8 cellular contexts compared by ENCODE assay signal in the genomic region with DNA sequence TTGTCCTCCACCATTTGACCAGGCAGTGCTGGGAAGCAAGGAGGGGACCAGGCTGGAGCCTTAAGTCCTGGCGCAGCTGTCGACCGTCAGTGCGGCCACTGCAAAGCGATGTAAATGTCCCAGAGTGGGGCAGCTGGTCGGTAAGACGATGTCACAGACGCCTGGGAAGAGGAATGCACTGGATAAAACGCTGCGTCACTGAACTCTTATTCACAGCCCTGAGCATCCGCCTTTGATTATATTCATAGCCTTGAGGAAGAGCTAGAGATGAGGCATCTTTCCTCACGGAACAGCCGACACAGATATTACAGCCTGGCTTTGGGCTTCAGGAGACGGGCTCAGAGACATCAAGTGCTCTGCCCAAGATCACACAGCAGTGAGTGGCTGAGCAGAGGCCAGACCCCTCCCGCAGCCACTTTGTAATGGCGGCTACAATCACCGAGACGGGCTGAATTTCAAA. TPM values are rescaled to one million over a fixed set of nuclear protein-coding genes. Genes with fewer than 3 reads are reported as not detected.
A peak's percentile ranks its signal among the peaks of the same experiment; 100 is the strongest.
DNase-seq lines count a peak whose midpoint lies in the region; ATAC-seq, FAIRE-seq and TF ChIP-seq lines count a peak whose summit lies in the region.

No MANE protein-coding gene starts in this region.

- no peak overlapping the region for H4K5ac ChIP-seq in H1 (ENCODE audit: insufficient read length, low read depth, low read length)

- H4K20me1 ChIP-seq in MM.1S (ENCODE audit: insufficient read depth, low read length) (no peaks in the 10 kb centered on the region), H1 (replicated peaks in 1 of 2; ENCODE audit: control insufficient read depth in 1 of 2, insufficient read depth in 2 of 2, low read length in 2 of 2) (no peaks in the 10 kb centered on the region)

- no peak overlapping the region for H3K23ac ChIP-seq in H1 (ENCODE audit: insufficient read length)

- peaks cover 37% of the 10 kb centered on the region for H3K27me3 Mint-ChIP-seq in CD4-positive, CD25-positive, alpha-beta regulatory T cell

- H3K27ac Mint-ChIP-seq in CD4-positive, CD25-positive, alpha-beta regulatory T cell: no peak overlapping the region

- no peak overlapping the region for H3K27ac ChIP-seq in CD4-positive, CD25-positive, alpha-beta regulatory T cell (ENCODE audit: insufficient read depth, low read length, poor library complexity, severe bottlenecking)
- H3K27ac ChIP-seq in MM.1S (ENCODE audit: low read length): no peak overlapping the region
- no peak overlapping the region for H3K27ac ChIP-seq in H1 (ENCODE audit: low read depth, low read length)

- H3K18ac ChIP-seq in H1 (ENCODE audit: extremely low read depth, low read length): no peak overlapping the region

- 0 out of 2 replicates have a peak overlapping the region, but pooled peaks have one; percentile 35 for H4K8ac ChIP-seq in H1 (ENCODE audit: extremely low read depth, insufficient read depth, low read length)

- H3K4me1 ChIP-seq in CD4-positive, CD25-positive, alpha-beta regulatory T cell (ENCODE audit: control insufficient read depth, insufficient read depth, low read length, poor library complexity, severe bottlenecking): peaks cover 10% of the 10 kb centered on the region
- H3K4me1 ChIP-seq in MM.1S (ENCODE audit: low read length) (peaks cover 4% of the 10 kb centered on the region; the same call in 1 of the 2 replicates), H1 (replicated peaks in 1 of 4; ENCODE audit: control insufficient read depth in 3 of 4, insufficient read depth in 4 of 4, low read length in 3 of 4) (peaks cover 0 to 2% (median under 1%) of the 10 kb centered on the region in 4 experiments; a peak in 1 of 7 replicates), neuron (ENCODE audit: insufficient read depth, low read length) (peaks cover 5% of the 10 kb centered on the region)

- no peak overlapping the region for H3K56ac ChIP-seq in H1 (replicated peaks; ENCODE audit: insufficient read length, low read depth, low read length)

- DNase-seq in CD4-positive, CD25-positive, alpha-beta regulatory T cell: no peak
- no peak for DNase-seq in MM.1S
- no peak for DNase-seq in H1 (ENCODE audit: low read depth in 1 of 2, low spot score in 2 of 2)
- DNase-seq in glomerular visceral epithelial cell (ENCODE audit: extremely low spot score): no peak
- DNase-seq in anterior cingulate cortex (lab: John Stamatoyannopoulos, UW): no peak
- DNase-seq in activated effector memory CD4-positive, alpha-beta T cell treated with Interleukin-2 at 50 U/mL for 16 hours: no peak
- no peak for DNase-seq in SIG-M5 treated with dmso at 0.1 percent for 504 hours (lab: John Stamatoyannopoulos, UW; ENCODE audit: unreplicated experiment)

- no peak overlapping the region for H3K9ac ChIP-seq in MM.1S (ENCODE audit: low read length)
- H3K9ac ChIP-seq in H1 (replicated peaks in 1 of 4; ENCODE audit: extremely low read depth in 1 of 4, low read depth in 3 of 4, low read length in 3 of 4): peak overlapping the region in 2 of 4 experiments; percentile 58 to 74; a peak in 3 of 7 replicates

- no peak overlapping the region for H3K4ac ChIP-seq in H1 (replicated peaks; ENCODE audit: insufficient read length, low read depth, low read length)

- H2AFZ ChIP-seq in MM.1S (ENCODE audit: low read length): peak overlapping the region; percentile 82; the same call in 1 of the 2 replicates
- peak overlapping the region; percentile 77; the same call in 1 of the 2 replicates for H2AFZ ChIP-seq in H1 (ENCODE audit: low read length)
- no peak overlapping the region for H2AFZ ChIP-seq in neuron (ENCODE audit: low read depth, low read length)

- H3F3A ChIP-seq in MM.1S (ENCODE audit: insufficient read depth, low read length): no peaks in the 10 kb centered on the region

- H3K9me3 ChIP-seq in CD4-positive, CD25-positive, alpha-beta regulatory T cell (ENCODE audit: control insufficient read depth in 2 of 2, low read length in 2 of 2): no peaks in the 10 kb centered on the region
- H3K9me3 ChIP-seq in MM.1S (replicated peaks; ENCODE audit: insufficient read depth, low read length) (no peaks in the 10 kb centered on the region), H1 (ENCODE audit: insufficient read depth in 2 of 2, low read depth in 1 of 2, low read length in 1 of 2) (no peaks in the 10 kb centered on the region), neuron (ENCODE audit: low read length) (no peaks in the 10 kb centered on the region)

- H3K4me2 ChIP-seq in MM.1S (ENCODE audit: low read depth, low read length) (peak overlapping the region; percentile 48; the same call in 1 of the 2 replicates), H1 (ENCODE audit: insufficient read depth in 1 of 2, low read depth in 2 of 2, low read length in 2 of 2) (peak overlapping the region; percentile 40 to 76)

- H3K14ac ChIP-seq in H1 (ENCODE audit: insufficient read length): no peak overlapping the region

- H3K4me1 Mint-ChIP-seq in CD4-positive, CD25-positive, alpha-beta regulatory T cell: peaks cover 3 to 18% (median 8%) of the 10 kb centered on the region in 4 donors

- no peaks in the 10 kb centered on the region for H3K79me2 ChIP-seq in MM.1S (ENCODE audit: low read length)
- no peaks in the 10 kb centered on the region for H3K79me2 ChIP-seq in H1 (ENCODE audit: control insufficient read depth in 1 of 2, insufficient read depth in 2 of 2, low read length in 2 of 2)

- TF ChIP-seq CTCF in MM.1S (IDR thresholded peaks at IDR 0.05; ENCODE audit: low read length): no peak
- no peak for TF ChIP-seq CTCF in H1 (IDR thresholded peaks at IDR 0.05; ENCODE audit: control extremely low read depth in 1 of 3, insufficient read depth in 1 of 3, low read depth in 1 of 3, low read length in 3 of 3)

- H3K4me3 Mint-ChIP-seq in CD4-positive, CD25-positive, alpha-beta regulatory T cell: peak overlapping the region; percentile 50 to 90 (median 84)

- H3K23me2 ChIP-seq in H1 (ENCODE audit: low read depth, low read length): peaks cover 3% of the 10 kb centered on the region; the same call in 1 of the 2 replicates

- peak overlapping the region; percentile 86 for H3K4me3 ChIP-seq in CD4-positive, CD25-positive, alpha-beta regulatory T cell (ENCODE audit: low read depth, low read length)
- no peak overlapping the region; the same call in 1 of the 2 replicates for H3K4me3 ChIP-seq in MM.1S (ENCODE audit: low read length)
- H3K4me3 ChIP-seq in H1 (ENCODE audit: extremely low read depth in 1 of 4, insufficient read depth in 2 of 4, low read depth in 3 of 4, low read length in 4 of 4): peak overlapping the region; percentile 35 to 71 (median 50); a peak in 7 of 8 replicates
- H3K4me3 ChIP-seq in neuron (ENCODE audit: low read length): peak overlapping the region; percentile 60

- TF ChIP-seq EP300 in H1 (IDR thresholded peaks at IDR 0.05; ENCODE audit: borderline replicate concordance in 1 of 2, low read depth in 2 of 2, low read length in 2 of 2): no peak

- peaks cover 5% of the 10 kb centered on the region for H3K27me3 ChIP-seq in CD4-positive, CD25-positive, alpha-beta regulatory T cell (ENCODE audit: control insufficient read depth, insufficient read depth, low read length)
- H3K27me3 ChIP-seq in MM.1S (replicated peaks; ENCODE audit: insufficient read depth, low read length) (peaks cover 13% of the 10 kb centered on the region), H1 (replicated peaks in 1 of 4; ENCODE audit: control insufficient read depth in 3 of 4, extremely low read depth in 1 of 4, insufficient read depth in 3 of 4, low read length in 3 of 4) (peaks cover 0 to 6% (median 3%) of the 10 kb centered on the region in 4 experiments; a peak in 4 of 7 replicates), neuron (ENCODE audit: insufficient read depth, low read length) (no peaks in the 10 kb centered on the region)

- no peaks in the 10 kb centered on the region for H3K79me1 ChIP-seq in H1 (ENCODE audit: low read depth, low read length)

- no peak overlapping the region; the same call in 1 of the 2 replicates for H2BK12ac ChIP-seq in H1 (ENCODE audit: low read depth, low read length)

- no peak overlapping the region for H2BK5ac ChIP-seq in H1 (ENCODE audit: low read depth, low read length)

- no peak for TF ChIP-seq RAD21 in H1 (IDR thresholded peaks at IDR 0.05 in 1 of 2, conservative IDR thresholded peaks at IDR 0.05 in 1 of 2; ENCODE audit: low read depth in 2 of 2, low read length in 2 of 2)

- 69% methylated on average over 18 of the region's 18 CpGs; no CpG with 5 or more reads in 1 of the 2 experiments for WGBS in H1 (ENCODE audit: extremely low coverage in 1 of 2, insufficient coverage in 1 of 2, insufficient read length in 1 of 2, insufficient replicate concordance in 2 of 2, low coverage in 1 of 2, low lambda C conversion rate in 2 of 2, missing lambda C conversion rate in 1 of 2), 2 experiments

- no peaks in the 10 kb centered on the region for H3K9me2 ChIP-seq in MM.1S (replicated peaks; ENCODE audit: insufficient read depth, low read length)

- no peak for ATAC-seq in CD4-positive, CD25-positive, alpha-beta regulatory T cell (ENCODE audit: low read depth in 2 of 2)

- POLR2A ChIA-PET in H1 (lab: Charles Lee; ENCODE audit: partially characterized antibody): interaction anchor here (0.9 to 2.4 kb wide), 7 partner anchors 10 to 106 kb away, joined by 3 to 14 read pairs (median 4); a partner anchor contains a TSS

- no peak overlapping the region for H2BK20ac ChIP-seq in H1 (ENCODE audit: low read length)

- CTCF ChIA-PET in H1 (lab: Charles Lee; ENCODE audit: partially characterized antibody): interaction anchor here (0.6 to 2.7 kb wide), 18 partner anchors 10 to 253 kb away, joined by 3 to 14 read pairs (median 4); no protein-coding TSS in a partner anchor

- H2AK5ac ChIP-seq in H1 (ENCODE audit: low read depth, low read length): no peak overlapping the region

- no peak for TF ChIP-seq POLR2A in H1 (IDR thresholded peaks at IDR 0.05; ENCODE audit: control extremely low read depth in 1 of 2, low read depth in 2 of 2, low read length in 2 of 2)

- FAIRE-seq in H1 (lab: Jason Lieb, UNC): no peak

- H3K9me3 Mint-ChIP-seq in CD4-positive, CD25-positive, alpha-beta regulatory T cell: peaks cover 0 to 3% (median 0%) of the 10 kb centered on the region in 7 donors

- H4K91ac ChIP-seq in H1 (replicated peaks; ENCODE audit: insufficient read length, low read length): peak overlapping the region; percentile 3

- H2BK120ac ChIP-seq in H1 (replicated peaks; ENCODE audit: low read depth, low read length): peak overlapping the region; percentile 3

- H3K36me3 Mint-ChIP-seq in CD4-positive, CD25-positive, alpha-beta regulatory T cell: no peaks in the 10 kb centered on the region

- no peak overlapping the region for H2BK15ac ChIP-seq in H1 (ENCODE audit: low read length)

- H3K36me3 ChIP-seq in CD4-positive, CD25-positive, alpha-beta regulatory T cell (ENCODE audit: control insufficient read depth, insufficient read depth, low read length): no peaks in the 10 kb centered on the region
- H3K36me3 ChIP-seq in MM.1S (replicated peaks; ENCODE audit: insufficient read depth, low read length) (no peaks in the 10 kb centered on the region), H1 (ENCODE audit: control insufficient read depth in 2 of 4, insufficient read depth in 4 of 4, low read length in 3 of 4) (no peaks in the 10 kb centered on the region), neuron (ENCODE audit: insufficient read depth, low read length) (no peaks in the 10 kb centered on the region)

RNA-seq across cellular contexts. Expression of a gene that starts 17.6 kb away (rescaled TPM):
- total RNA-seq in CD4-positive, CD25-positive, alpha-beta regulatory T cell: 40.7 TPM
- 10 to 100 TPM; 10.9 to 15.0 (median 13.3) TPM for polyA plus RNA-seq in CD4-positive, CD25-positive, alpha-beta regulatory T cell
- total RNA-seq in H1 (2021; fragmentation: NEBNext Ultra II Directional; extraction: Animal tissue kit (Norgen Biotek cat#: 25700)): 31.7 and 35.8 TPM in 2 replicates
- polyA plus RNA-seq in H1 (2011; rRNA removed): 27.0 and 38.0 TPM in 2 replicates
- polyA plus RNA-seq in H1 (2011; cell fraction: cytosol; rRNA removed): 33.1 TPM
- polyA plus RNA-seq in H1 (2011; cell fraction: nucleus; rRNA removed): 51.5 TPM
- 19.6 to 23.2 TPM (median 21.4 TPM) in 4 replicates for polyA plus RNA-seq in H1 (2012, experiment 1 of 2)
- 3.8 TPM for polyA plus RNA-seq in H1 (2012, experiment 2 of 2)
- polyA plus RNA-seq in H1 (2013, experiment 1 of 2): 14.6 TPM
- 16.1 TPM for polyA plus RNA-seq in H1 (2013, experiment 2 of 2)
- polyA minus RNA-seq in H1 (2011; rRNA and poly(A)+ RNA removed): 46.5 and 47.2 TPM in 2 replicates
- polyA minus RNA-seq in H1 (2011; cell fraction: cytosol; rRNA and poly(A)+ RNA removed): 17.2 TPM
- polyA minus RNA-seq in H1 (2011; cell fraction: nucleus; rRNA and poly(A)+ RNA removed): 79.7 TPM
